Comparison of ENCODE assay signal across 9 cellular contexts in genomic region chr21:39715804-39716397, GRCh38. TPM values are rescaled to one million over a fixed set of nuclear protein-coding genes. Genes with fewer than 3 reads are reported as not detected.
DNase-seq lines count a peak whose midpoint lies in the region; ATAC-seq and TF ChIP-seq lines count a peak whose summit lies in the region.
"Had no signal": no experiment of that assay in that cellular context is flagged by ENCODE, and none has a peak within 500 bp of the region (broad histone marks: within the 10 kb centered on the region; RNA-seq: fewer than 3 reads in every experiment).

No MANE protein-coding gene starts in this region.

- H2AFZ ChIP-seq in PC-9: no peak overlapping the region

- ATAC-seq in right cardiac atrium (peak in 1 of 2 donors; percentile 41), HG03460 (IDR thresholded peaks at IDR 0.05; ENCODE audit: unreplicated experiment) (no peak)

- H3K27ac ChIP-seq in CD8-positive, alpha-beta memory T cell (ENCODE audit: low read depth, low read length): no peak overlapping the region
- no peak overlapping the region for H3K27ac ChIP-seq in PC-9
- no peak overlapping the region for H3K27ac ChIP-seq in right cardiac atrium (ENCODE audit: low read length)
- no peak overlapping the region for H3K27ac ChIP-seq in spleen
- H3K27ac ChIP-seq: skin epidermis had no signal

- POLR2A ChIA-PET in CD8-positive, alpha-beta memory T cell (lab: Charles Lee): no interaction called here
- POLR2A ChIA-PET in PC-9 (lab: Charles Lee; ENCODE audit: unreplicated experiment): no interaction called here

- intact Hi-C loops in PC-9 (cut with micrococcal nuclease; ENCODE audit: unreplicated experiment) (loop anchor here (1.0 kb wide), 1 partner anchor 198 kb away; no protein-coding TSS in a partner anchor), right cardiac atrium (cut with DNase I) (loop anchor here in 3 of 4 donors (2.0 kb wide), 2 partner anchors 197 to 199 kb away; no protein-coding TSS in a partner anchor), spleen (cut with DNase I; ENCODE audit: low total_unique reads) (loop anchor here (2.0 kb wide), 1 partner anchor 195 kb away; no protein-coding TSS in a partner anchor)

- no peak overlapping the region for H3K4me3 ChIP-seq in CD8-positive, alpha-beta memory T cell (ENCODE audit: low read length)
- no peak overlapping the region for H3K4me3 ChIP-seq in PC-9
- H3K4me3 ChIP-seq in right cardiac atrium (ENCODE audit: low read length): no peak overlapping the region
- H3K4me3 ChIP-seq in spleen: no peak overlapping the region
- H3K4me3 ChIP-seq: skin epidermis had no signal

- no peaks in the 10 kb centered on the region for H3K9me3 ChIP-seq in CD8-positive, alpha-beta memory T cell (ENCODE audit: low read length)
- H3K9me3 ChIP-seq in PC-9 (ENCODE audit: insufficient read depth, low read depth) (no peaks in the 10 kb centered on the region), right cardiac atrium (ENCODE audit: control insufficient read depth, low read length) (no peaks in the 10 kb centered on the region), spleen (no peaks in the 10 kb centered on the region)

- peaks cover 1 to 7% of the 10 kb centered on the region in 2 donors for H3K27me3 Mint-ChIP-seq in CD8-positive, alpha-beta memory T cell

- H3K4me2 ChIP-seq in PC-9: no peak overlapping the region

- no peaks in the 10 kb centered on the region for H3F3A ChIP-seq in PC-9 (ENCODE audit: insufficient read depth, low read depth)

- BruUV-seq in PC-9 (replicated peaks; lab: Mats Ljungman, UMichigan): no TSS peak

- H3K36me3 Mint-ChIP-seq in CD8-positive, alpha-beta memory T cell: no peaks in the 10 kb centered on the region

- H3K4me1 ChIP-seq in CD8-positive, alpha-beta memory T cell (ENCODE audit: insufficient read depth, low read length): no peaks in the 10 kb centered on the region
- H3K4me1 ChIP-seq in PC-9 (replicated peaks; ENCODE audit: insufficient read depth) (no peaks in the 10 kb centered on the region), right cardiac atrium (ENCODE audit: control insufficient read depth, insufficient read depth, low read length) (no peaks in the 10 kb centered on the region), spleen (no peaks in the 10 kb centered on the region)

- H3K27ac Mint-ChIP-seq in CD8-positive, alpha-beta memory T cell: no peak overlapping the region

- H3K79me2 ChIP-seq in PC-9 (ENCODE audit: low read depth): no peaks in the 10 kb centered on the region

- H3K36me3 ChIP-seq in CD8-positive, alpha-beta memory T cell (ENCODE audit: insufficient read depth, low read length): no peaks in the 10 kb centered on the region
- H3K36me3 ChIP-seq in PC-9 (ENCODE audit: low read depth) (no peaks in the 10 kb centered on the region), spleen (no peaks in the 10 kb centered on the region)

- H4K20me1 ChIP-seq in PC-9 (ENCODE audit: insufficient read depth): no peaks in the 10 kb centered on the region

- no peak overlapping the region for H3K4me3 Mint-ChIP-seq in CD8-positive, alpha-beta memory T cell

- H3K27me3 ChIP-seq in CD8-positive, alpha-beta memory T cell (ENCODE audit: insufficient read depth, low read length, poor library complexity, severe bottlenecking): no peaks in the 10 kb centered on the region
- H3K27me3 ChIP-seq in PC-9 (ENCODE audit: insufficient read depth, low read depth) (peaks cover 8% of the 10 kb centered on the region), right cardiac atrium (ENCODE audit: control insufficient read depth, insufficient read depth) (no peaks in the 10 kb centered on the region), spleen (replicated peaks in 1 of 7) (peaks cover 0 to 24% (median 0%) of the 10 kb centered on the region in 7 donors)

- 30% methylated on average over 10 of the region's 10 CpGs for WGBS in right cardiac atrium
- WGBS in spleen, 5 donors: 32 to 42% (median 35%) methylated on average over 10 of the region's 10 CpGs

- H3K9me2 ChIP-seq in PC-9 (ENCODE audit: insufficient read depth): no peaks in the 10 kb centered on the region

- TF ChIP-seq POLR2A in spleen (IDR thresholded peaks at IDR 0.05): no peak

- TF ChIP-seq CTCF in PC-9 (conservative IDR thresholded peaks at IDR 0.05) (peak; percentile 72), spleen (IDR thresholded peaks at IDR 0.05 in 8 of 11, conservative IDR thresholded peaks at IDR 0.05 in 3 of 11) (peak in 9 of 11 experiments; percentile 8 to 66 (median 60))

- no peaks in the 10 kb centered on the region for H3K4me1 Mint-ChIP-seq in CD8-positive, alpha-beta memory T cell

- CTCF ChIA-PET in CD8-positive, alpha-beta memory T cell (lab: Charles Lee): no interaction called here
- CTCF ChIA-PET in PC-9 (lab: Charles Lee): no interaction called here

- no peaks in the 10 kb centered on the region for H3K9me3 Mint-ChIP-seq in CD8-positive, alpha-beta memory T cell

- peak in 3 of 5 donors; percentile 4 to 11 (median 10) for DNase-seq in CD8-positive, alpha-beta memory T cell
- DNase-seq in HK-2 (ENCODE audit: unreplicated experiment) (peak; percentile 29), PC-9 (peak in 1 of 2 experiments; percentile 20), amniotic epithelial cell (ENCODE audit: low read depth) (peak; percentile 21), right cardiac atrium (peak in 2 of 3 donors; percentile 50 to 67), spleen (no peak), occipital lobe (lab: John Stamatoyannopoulos, UW) (no peak)

RNA-seq across cellular contexts. Expression of gene IGSF5, which starts 29.1 kb away (rescaled TPM):
- total RNA-seq in CD8-positive, alpha-beta memory T cell: not detected
- polyA plus RNA-seq in CD8-positive, alpha-beta memory T cell: not detected
- not detected in 2 replicates for total RNA-seq in PC-9 (2021)
- total RNA-seq in right cardiac atrium: 1 to 10 TPM; 5.0 to 8.4 (median 6.2) TPM
- 4.4 TPM for polyA plus RNA-seq in right cardiac atrium
- under 1 TPM in 2 of 7 donors, not detected in 5; 0.23 to 0.39 TPM for total RNA-seq in spleen
- under 1 TPM; 0.03 to 0.10 (median 0.04) TPM for polyA plus RNA-seq in spleen
- 0.78 TPM for total RNA-seq in occipital lobe

Comparison
In these comparisons a context has a peak if more than half of its experiments do, and no peak if none do; other contexts are left out.
1. DNase-seq: peak in CD8-positive, alpha-beta memory T cell (3 of 5), HK-2 (single experiment), amniotic epithelial cell (single experiment) and right cardiac atrium (2 of 3); none in spleen (single experiment) and occipital lobe (single experiment).